27 cellular contexts compared by ENCODE assay signal in the genomic region with DNA sequence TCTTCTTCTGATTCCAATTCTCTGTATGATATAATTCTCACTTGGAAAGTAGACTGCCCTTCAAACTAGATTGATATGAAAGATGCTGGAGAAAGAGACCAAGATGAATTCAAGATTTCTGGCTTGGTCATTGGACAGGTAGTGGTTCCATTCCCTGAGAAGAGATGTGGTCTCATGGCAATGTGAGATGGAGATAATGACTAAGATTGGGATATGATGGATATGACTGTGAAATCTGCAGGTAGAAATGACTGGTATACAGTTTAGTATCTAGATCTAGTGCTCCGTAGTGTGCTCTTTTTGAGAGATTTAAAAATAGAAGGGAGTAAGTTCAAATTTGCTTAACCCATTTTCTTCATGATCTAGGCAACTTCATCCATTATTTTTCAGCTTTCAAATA.
"Had no signal": no experiment of that assay in that cellular context is flagged by ENCODE, and none has a peak within 500 bp of the region (broad histone marks: within the 10 kb centered on the region; RNA-seq: fewer than 3 reads in every experiment).

No MANE protein-coding gene starts in this region.

- H3K9me3 ChIP-seq: left lung, lower lobe of right lung, pancreas, prostate gland, spleen, tibial nerve, uterus had no signal

- H3K27ac Mint-ChIP-seq: immature natural killer cell; naive thymus-derived CD8-positive, alpha-beta T cell; nephron; stimulated activated memory B cell treated with anti-CD40 and anti-IgM and Interleukin-4, amounts not matched to agents 10 μg/mL and 1 μg/mL and 100 μg/mL, for 72 hours; type B pancreatic cell had no signal

- ATAC-seq: left colon; left lung; lower lobe of right lung; naive thymus-derived CD8-positive, alpha-beta T cell; pancreas; right cardiac atrium; sciatic nerve; stimulated activated memory B cell treated with anti-CD40 and anti-IgM and Interleukin-4, amounts not matched to agents 10 μg/mL and 1 μg/mL and 100 μg/mL, for 72 hours had no signal

- H3K9me3 Mint-ChIP-seq: immature natural killer cell; naive thymus-derived CD8-positive, alpha-beta T cell; nephron; neural crest cell; type B pancreatic cell had no signal

- H3K36me3 Mint-ChIP-seq: naive thymus-derived CD8-positive, alpha-beta T cell; stimulated activated memory B cell treated with anti-CD40 and anti-IgM and Interleukin-4, amounts not matched to agents 10 μg/mL and 1 μg/mL and 100 μg/mL, for 72 hours; type B pancreatic cell had no signal

- H3K4me3 ChIP-seq: left lung, lower lobe of right lung, pancreas, prostate gland, skin epidermis, spleen, tibial nerve, uterus had no signal

- DNase-seq: hypothalamus; immature natural killer cell; kidney; left colon; left lung; lower lobe of right lung; mammary epithelial cell; mesenchymal stem cell; naive thymus-derived CD8-positive, alpha-beta T cell; nucleus accumbens; pancreas; posterior cingulate gyrus; retina; right cardiac atrium; spleen; stimulated activated CD4-positive, alpha-beta T cell treated with anti-CD3 and anti-CD28 coated beads, Interleukin-4, amount 100 ng/mL, for 24 hours; stimulated activated naive CD4-positive, alpha-beta T cell treated with Interleukin-2 at 50 U/mL for 16 hours; substantia nigra; uterus had no signal

- H3K36me3 ChIP-seq: left lung, lower lobe of right lung, pancreas, prostate gland, spleen, tibial nerve, uterus had no signal

- H3K4me3 Mint-ChIP-seq: immature natural killer cell; naive thymus-derived CD8-positive, alpha-beta T cell; nephron; neural crest cell; stimulated activated memory B cell treated with anti-CD40 and anti-IgM and Interleukin-4, amounts not matched to agents 10 μg/mL and 1 μg/mL and 100 μg/mL, for 72 hours; type B pancreatic cell had no signal

- H3K27ac ChIP-seq: left lung, lower lobe of right lung, pancreas, prostate gland, skin epidermis, spleen, tibial nerve, uterus had no signal

- H3K27me3 ChIP-seq: left lung, pancreas, spleen, tibial nerve, uterus had no signal

- H3K27me3 Mint-ChIP-seq: naive thymus-derived CD8-positive, alpha-beta T cell; stimulated activated memory B cell treated with anti-CD40 and anti-IgM and Interleukin-4, amounts not matched to agents 10 μg/mL and 1 μg/mL and 100 μg/mL, for 72 hours had no signal

- H3K4me1 ChIP-seq: left lung, lower lobe of right lung, pancreas, prostate gland, tibial nerve had no signal
